ENCODE assay signal across 18 cellular contexts in the genomic region with DNA sequence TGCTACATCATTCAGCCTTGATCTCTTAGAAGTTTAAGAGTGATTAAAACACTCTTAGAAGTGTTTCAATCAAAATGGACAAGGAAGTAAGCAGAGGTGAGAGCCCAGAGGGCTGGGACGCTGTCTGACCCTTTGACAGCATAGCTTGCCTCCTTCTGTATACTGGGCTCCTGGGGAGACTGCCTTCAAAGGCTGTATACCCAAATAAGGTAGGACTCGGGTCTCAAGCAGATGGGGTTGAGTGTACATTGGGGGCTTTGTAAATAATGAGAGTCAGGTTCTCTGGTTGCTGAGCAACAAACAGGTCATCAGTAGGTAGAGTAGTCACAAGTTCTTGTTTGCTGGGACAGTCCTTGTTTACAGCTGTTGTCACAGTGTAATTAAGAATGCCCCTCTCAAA.
DNase-seq lines count a peak whose midpoint lies in the region; ATAC-seq and TF ChIP-seq lines count a peak whose summit lies in the region.
"Had no signal": no experiment of that assay in that cellular context is flagged by ENCODE, and none has a peak within 500 bp of the region (broad histone marks: within the 10 kb centered on the region; RNA-seq: fewer than 3 reads in every experiment).

No MANE protein-coding gene starts in this region.

- no peak overlapping the region for H4K5ac ChIP-seq in mesendoderm (ENCODE audit: low read length)

- no peak overlapping the region for H2BK120ac ChIP-seq in mesendoderm (ENCODE audit: low read depth, low read length)

- WGBS in body of pancreas, 2 donors = 60 to 87% methylated on average over 2 of the region's 2 CpGs
- no CpG with 5 or more reads among the region's 2 CpGs for WGBS in mesendoderm (ENCODE audit: extremely low coverage, insufficient coverage, low lambda C conversion rate)

- H3K9ac ChIP-seq in mesendoderm (ENCODE audit: low read length) = no peak overlapping the region
- H3K9ac ChIP-seq: BLaER1 treated with 17β-estradiol and CSF1 and Interleukin-3, amounts not matched to agents 10 nM and 100 nM had no signal

- H3K27ac ChIP-seq in body of pancreas (peak overlapping the region in 3 of 4 donors; percentile 44 to 62 (median 60)), mesendoderm (ENCODE audit: low read depth, low read length) (no peak overlapping the region), ascending aorta (no peak overlapping the region)
- H3K27ac ChIP-seq: BLaER1 treated with 17β-estradiol and CSF1 and Interleukin-3, amounts not matched to agents 10 nM and 100 nM had no signal

- H2AK5ac ChIP-seq in mesendoderm (ENCODE audit: low read length) = no peak overlapping the region

- H3K27me3 ChIP-seq in body of pancreas = no peaks in the 10 kb centered on the region
- H3K27me3 ChIP-seq in mesendoderm (ENCODE audit: insufficient read depth, low read length, poor library complexity) = no peaks in the 10 kb centered on the region
- no peaks in the 10 kb centered on the region for H3K27me3 ChIP-seq in ascending aorta
- H3K27me3 ChIP-seq: BLaER1 treated with 17β-estradiol and CSF1 and Interleukin-3, amounts not matched to agents 10 nM and 100 nM had no signal

- H3K36me3 ChIP-seq in body of pancreas (replicated peaks in 1 of 2; ENCODE audit: insufficient read depth in 1 of 2, low read depth in 2 of 2) (no peaks in the 10 kb centered on the region), mesendoderm (ENCODE audit: control insufficient read depth, insufficient read depth, low read length) (no peaks in the 10 kb centered on the region), ascending aorta (no peaks in the 10 kb centered on the region)
- H3K36me3 ChIP-seq: BLaER1 treated with 17β-estradiol and CSF1 and Interleukin-3, amounts not matched to agents 10 nM and 100 nM had no signal

- no peaks in the 10 kb centered on the region for H3K9me3 ChIP-seq in body of pancreas
- no peaks in the 10 kb centered on the region for H3K9me3 ChIP-seq in ascending aorta
- H3K9me3 ChIP-seq: BLaER1 treated with 17β-estradiol and CSF1 and Interleukin-3, amounts not matched to agents 10 nM and 100 nM had no signal

- no peak overlapping the region for H3K56ac ChIP-seq in mesendoderm (ENCODE audit: low read length)

- no peak overlapping the region for H2BK15ac ChIP-seq in mesendoderm (replicated peaks; ENCODE audit: low read depth)

- no peak overlapping the region for H3K23ac ChIP-seq in mesendoderm (ENCODE audit: low read length)

- intact Hi-C loops in body of pancreas (cut with DNase I) = no loop called here
- intact Hi-C loops in ascending aorta (cut with DNase I) = no loop called here

- ATAC-seq in body of pancreas = peak; percentile 24
- ATAC-seq in HG02852 (IDR thresholded peaks at IDR 0.05; ENCODE audit: unreplicated experiment) = no peak
- ATAC-seq in GM19328 (IDR thresholded peaks at IDR 0.05; ENCODE audit: unreplicated experiment) = no peak
- ATAC-seq: CD8-positive, alpha-beta T cell; GM23338; HCT116 had no signal

- no peak for TF ChIP-seq POLR2A in body of pancreas (IDR thresholded peaks at IDR 0.05)

- H4K8ac ChIP-seq in mesendoderm (ENCODE audit: low read depth, low read length) = no peak overlapping the region

- H3K4ac ChIP-seq in mesendoderm (ENCODE audit: low read depth, low read length) = no peak overlapping the region

- H2BK5ac ChIP-seq in mesendoderm (ENCODE audit: low read length) = no peak overlapping the region

- peaks cover 9% of the 10 kb centered on the region for H3K4me1 ChIP-seq in body of pancreas
- peaks cover 3% of the 10 kb centered on the region for H3K4me1 ChIP-seq in mesendoderm (ENCODE audit: control insufficient read depth, low read depth, low read length)
- peaks cover 0 to 2% of the 10 kb centered on the region in 2 donors for H3K4me1 ChIP-seq in ascending aorta
- H3K4me1 ChIP-seq: BLaER1 treated with 17β-estradiol and CSF1 and Interleukin-3, amounts not matched to agents 10 nM and 100 nM had no signal

- TF ChIP-seq CTCF in body of pancreas (IDR thresholded peaks at IDR 0.05) (no peak), ascending aorta (IDR thresholded peaks at IDR 0.05) (no peak)

- H3K79me1 ChIP-seq in mesendoderm (ENCODE audit: low read length) = no peaks in the 10 kb centered on the region

- H3K4me2 ChIP-seq in mesendoderm (ENCODE audit: low read length) = no peak overlapping the region
- H3K4me2 ChIP-seq: BLaER1 treated with 17β-estradiol and CSF1 and Interleukin-3, amounts not matched to agents 10 nM and 100 nM; GM23338 had no signal

- H3K79me2 ChIP-seq in mesendoderm (ENCODE audit: control insufficient read depth, insufficient read depth, low read length) = no peaks in the 10 kb centered on the region

- H3K4me3 ChIP-seq in body of pancreas = no peak overlapping the region
- no peak overlapping the region for H3K4me3 ChIP-seq in mesendoderm (ENCODE audit: low read length)
- H3K4me3 ChIP-seq in ascending aorta = no peak overlapping the region
- H3K4me3 ChIP-seq: BLaER1 treated with 17β-estradiol and CSF1 and Interleukin-3, amounts not matched to agents 10 nM and 100 nM; GM23338 had no signal

- peak overlapping the region; percentile 13 for H3K18ac ChIP-seq in mesendoderm (ENCODE audit: low read length)

- peak; percentile 42 for DNase-seq in NCI-H2171 treated with DMSO at 0.1 percent for 48 hours (lab: John Stamatoyannopoulos, UW)
- DNase-seq in NCI-H2171 (lab: John Stamatoyannopoulos, UW) = no peak
- peak; percentile 10 for DNase-seq in NCI-H524 treated with DMSO at 0.1 percent for 48 hours (lab: John Stamatoyannopoulos, UW)
- DNase-seq in body of pancreas = no peak
- peak; percentile 10 for DNase-seq in mesendoderm
- DNase-seq in ascending aorta (ENCODE audit: low spot score in 2 of 2) = no peak
- DNase-seq: CD8-positive, alpha-beta T cell; DMS153; DMS79; GDM1; H7; HFFc6; IMR-90 had no signal

Comparison
In these comparisons a context has a peak if more than half of its experiments do, and no peak if none do; other contexts are left out.
1. DNase-seq: peak in NCI-H2171 treated with DMSO at 0.1 percent for 48 hours (single experiment), NCI-H524 treated with DMSO at 0.1 percent for 48 hours (single experiment) and mesendoderm (single experiment); none in NCI-H2171 (single experiment), body of pancreas (0 of 4) and ascending aorta (0 of 2).
2. H3K27ac ChIP-seq: peak in body of pancreas (3 of 4); none in mesendoderm (single experiment) and ascending aorta (0 of 2).